In genomic region chr5:18003784-18004183, GRCh38 we compare ENCODE assay signal across 29 cellular contexts.
"Had no signal": no experiment of that assay in that cellular context is flagged by ENCODE, and none has a peak within 500 bp of the region (broad histone marks: within the 10 kb centered on the region; RNA-seq: fewer than 3 reads in every experiment).

No MANE protein-coding gene starts in this region.

- H2AFZ ChIP-seq: neural progenitor cell, parathyroid adenoma had no signal

- H3K9ac ChIP-seq: neural progenitor cell, parathyroid adenoma had no signal

- H3K27ac Mint-ChIP-seq: natural killer cell; nephron; neural progenitor cell; progenitor cell of endocrine pancreas; stimulated activated effector memory CD8-positive, alpha-beta T cell treated with anti-CD3 and anti-CD28 coated beads, Interleukin-12 subunit alpha, Interleukin-12 subunit beta, amount 100 ng/mL, for 72 hours; stimulated activated naive CD8-positive, alpha-beta T cell treated with anti-CD3 and anti-CD28 coated beads, Interleukin-15, amount 100 ng/mL, for 72 hours; type B pancreatic cell had no signal

- DNase-seq: natural killer cell; occipital lobe; ovary; posterior cingulate gyrus; psoas muscle; right cardiac atrium; right lobe of liver; sigmoid colon; small intestine; stimulated activated CD4-positive, alpha-beta T cell treated with anti-CD3 and anti-CD28 coated beads, Interleukin-15, amount 100 ng/mL, for 24 hours; stimulated activated CD4-positive, alpha-beta T cell treated with anti-CD3 and anti-CD28 coated beads, Interleukin-2, amount 100 ng/mL, for 24 hours; stimulated activated CD4-positive, alpha-beta T cell treated with anti-CD3 and anti-CD28 coated beads, Interleukin-2, amount 100 ng/mL, for 48 hours; stimulated activated CD4-positive, alpha-beta T cell treated with anti-CD3 and anti-CD28 coated beads, Interleukin-4, amount 100 ng/mL, for 24 hours; stimulated activated naive CD4-positive, alpha-beta T cell; stimulated activated naive CD8-positive, alpha-beta T cell treated with anti-CD3 and anti-CD28 coated beads, Interleukin-15, amount 100 ng/mL, for 72 hours; stimulated activated naive CD8-positive, alpha-beta T cell treated with anti-CD3 and anti-CD28 coated beads, Interleukin-15, Interleukin-2, amounts not matched to agents 100 U/mL and 50 U/mL, for 24 hours; substantia nigra; testis; tibial artery; transverse colon; upper lobe of right lung; uterus had no signal

- H3K36me3 Mint-ChIP-seq: natural killer cell; neural progenitor cell; stimulated activated effector memory CD8-positive, alpha-beta T cell treated with anti-CD3 and anti-CD28 coated beads, Interleukin-12 subunit alpha, Interleukin-12 subunit beta, amount 100 ng/mL, for 72 hours; type B pancreatic cell had no signal

- H3K27me3 Mint-ChIP-seq: progenitor cell of endocrine pancreas; stimulated activated naive CD8-positive, alpha-beta T cell treated with anti-CD3 and anti-CD28 coated beads, Interleukin-15, amount 100 ng/mL, for 72 hours had no signal

- H3K79me2 ChIP-seq: parathyroid adenoma had no signal

- H3K9me3 ChIP-seq: ovary, psoas muscle, right lobe of liver, sigmoid colon, suprapubic skin, testis, tibial artery, transverse colon, upper lobe of right lung, uterus had no signal

- H3K4me3 ChIP-seq: neural progenitor cell, ovary, psoas muscle, right lobe of liver, sigmoid colon, suprapubic skin, testis, tibial artery, transverse colon, upper lobe of right lung, uterus had no signal

- H3K4me2 ChIP-seq: neural progenitor cell had no signal

- ATAC-seq: natural killer cell; psoas muscle; right cardiac atrium; right lobe of liver; stimulated activated effector memory CD8-positive, alpha-beta T cell treated with anti-CD3 and anti-CD28 coated beads, Interleukin-12 subunit alpha, Interleukin-12 subunit beta, amount 100 ng/mL, for 72 hours; stimulated activated naive CD8-positive, alpha-beta T cell treated with anti-CD3 and anti-CD28 coated beads, Interleukin-15, amount 100 ng/mL, for 72 hours; stimulated activated naive CD8-positive, alpha-beta T cell treated with anti-CD3 and anti-CD28 coated beads, Interleukin-15, Interleukin-2, amounts not matched to agents 100 U/mL and 50 U/mL, for 24 hours; upper lobe of right lung had no signal

- H3K4me3 Mint-ChIP-seq: natural killer cell; nephron; neural progenitor cell; stimulated activated effector memory CD8-positive, alpha-beta T cell treated with anti-CD3 and anti-CD28 coated beads, Interleukin-12 subunit alpha, Interleukin-12 subunit beta, amount 100 ng/mL, for 72 hours; stimulated activated naive CD8-positive, alpha-beta T cell treated with anti-CD3 and anti-CD28 coated beads, Interleukin-15, amount 100 ng/mL, for 72 hours; type B pancreatic cell had no signal

- H3K9me3 Mint-ChIP-seq: type B pancreatic cell had no signal

- H3K4me1 Mint-ChIP-seq: natural killer cell; nephron; neural progenitor cell; stimulated activated effector memory CD8-positive, alpha-beta T cell treated with anti-CD3 and anti-CD28 coated beads, Interleukin-12 subunit alpha, Interleukin-12 subunit beta, amount 100 ng/mL, for 72 hours; stimulated activated naive CD8-positive, alpha-beta T cell treated with anti-CD3 and anti-CD28 coated beads, Interleukin-15, amount 100 ng/mL, for 72 hours had no signal

- H3K27ac ChIP-seq: neural progenitor cell, ovary, parathyroid adenoma, psoas muscle, right lobe of liver, sigmoid colon, suprapubic skin, testis, tibial artery, transverse colon, upper lobe of right lung, uterus had no signal

- H3K4me1 ChIP-seq: neural progenitor cell, parathyroid adenoma, psoas muscle, right lobe of liver, sigmoid colon, suprapubic skin, testis, tibial artery, transverse colon, upper lobe of right lung, uterus had no signal

- H3K36me3 ChIP-seq: neural progenitor cell, ovary, right lobe of liver, sigmoid colon, suprapubic skin, tibial artery, transverse colon, upper lobe of right lung, uterus had no signal

- FAIRE-seq: small intestine had no signal

- H3K27me3 ChIP-seq: neural progenitor cell, ovary, right lobe of liver, sigmoid colon, suprapubic skin, testis, tibial artery, transverse colon, upper lobe of right lung, uterus had no signal
